ENCODE assay signal across 3 cellular contexts in genomic region chr10:7527468-7527867, GRCh38.
TF ChIP-seq lines count a peak whose summit lies in the region.

No MANE protein-coding gene starts in this region.

TF ChIP-seq in HEK293T, 16 proteins besides CTCF, POLR2A, EP300 and RAD21:
- peak; percentile 91 for TF ChIP-seq PKNOX1 (IDR thresholded peaks at IDR 0.05)
- TF ChIP-seq FOXK2 (IDR thresholded peaks at IDR 0.05): no peak

TF ChIP-seq in GM12878, 131 proteins besides CTCF, POLR2A, EP300 and RAD21:
- TF ChIP-seq SMARCA5 (IDR thresholded peaks at IDR 0.05): no peak
- TF ChIP-seq PKNOX1 (IDR thresholded peaks at IDR 0.05): peak; percentile 17; the same call in 1 of the 2 replicates
- TF ChIP-seq EZH2 (IDR thresholded peaks at IDR 0.05; ENCODE audit: borderline replicate concordance, control insufficient read depth, low read depth, low read length): no peak
- TF ChIP-seq ZNF622 (IDR thresholded peaks at IDR 0.05): no peak
- no peak for TF ChIP-seq SUPT20H (IDR thresholded peaks at IDR 0.05; ENCODE audit: borderline replicate concordance, control insufficient read depth, low read depth, low read length)
- TF ChIP-seq ATF7 (IDR thresholded peaks at IDR 0.05; ENCODE audit: low read depth): no peak

TF ChIP-seq in neural cell, 6 proteins besides CTCF, POLR2A, EP300 and RAD21:
- TF ChIP-seq POLR2AphosphoS5 (IDR thresholded peaks at IDR 0.05) (peak; percentile 26), TAF1 (IDR thresholded peaks at IDR 0.05; ENCODE audit: low read depth) (no peak)
